13 cellular contexts compared by ENCODE assay signal in genomic region chr20:13736792-13737191, GRCh38. TPM values are rescaled to one million over a fixed set of nuclear protein-coding genes. Genes with fewer than 3 reads are reported as not detected.
DNase-seq lines count a peak whose midpoint lies in the region; ATAC-seq and TF ChIP-seq lines count a peak whose summit lies in the region.
"Had no signal": no experiment of that assay in that cellular context is flagged by ENCODE, and none has a peak within 500 bp of the region (broad histone marks: within the 10 kb centered on the region; RNA-seq: fewer than 3 reads in every experiment).

No MANE protein-coding gene starts in this region.

- DNase-seq in IMR-90: peak; percentile 81
- DNase-seq in fibroblast of mammary gland (ENCODE audit: low read depth): peak; percentile 87
- no peak for DNase-seq in uterus
- DNase-seq in GF-D8 (lab: John Stamatoyannopoulos, UW): no peak
- no peak for DNase-seq in kidney glomerular epithelial cell (lab: John Stamatoyannopoulos, UW)
- DNase-seq in NCI-H526 (lab: John Stamatoyannopoulos, UW): no peak
- DNase-seq: activated naive CD8-positive, alpha-beta T cell treated with anti-CD3 and anti-CD28 coated beads for 36 hours; MG63; midbrain; substantia nigra; WERI-Rb-1 had no signal

- peak; percentile 79 for ATAC-seq in IMR-90 (ENCODE audit: low read depth)

- no TSS peak for BruUV-seq in IMR-90 (replicated peaks; lab: Mats Ljungman, UMichigan)

- no peak overlapping the region for H4K91ac ChIP-seq in IMR-90 (ENCODE audit: insufficient read depth, low read depth, low read length)

- dilution Hi-C loops in IMR-90 (cut with HindIII; ENCODE audit: low sequenced_read_pairs, unreplicated experiment): no loop called here

- H3K27me3 ChIP-seq in IMR-90 (ENCODE audit: control insufficient read depth, insufficient read depth, low read length) (no peaks in the 10 kb centered on the region), muscle layer of duodenum (ENCODE audit: low read depth, low read length) (no peaks in the 10 kb centered on the region), uterus (no peaks in the 10 kb centered on the region)
- H3K27me3 ChIP-seq: MG63, SJSA1 had no signal

- H2BK20ac ChIP-seq in IMR-90 (ENCODE audit: low read depth, low read length): no peak overlapping the region

- no peak overlapping the region for H4K5ac ChIP-seq in IMR-90 (ENCODE audit: low read depth, low read length)

- CTCF ChIA-PET in IMR-90 (lab: Yijun Ruan, JAX): no interaction called here

- no CpG with 5 or more reads among the region's 1 CpG for WGBS in IMR-90 (ENCODE audit: extremely low coverage in 2 of 2, insufficient read length in 1 of 2), 2 experiments

- no peak overlapping the region for H3K4me2 ChIP-seq in IMR-90 (ENCODE audit: low read depth, low read length)

- H2AK9ac ChIP-seq in IMR-90 (replicated peaks; ENCODE audit: low read depth, low read length, poor library complexity): no peak overlapping the region

- H3K4ac ChIP-seq in IMR-90 (ENCODE audit: low read depth, low read length): no peak overlapping the region

- H3K79me1 ChIP-seq in IMR-90 (ENCODE audit: low read depth in 1 of 2, low read length in 2 of 2): peaks cover 0 to 1% of the 10 kb centered on the region in 2 experiments; a peak in 2 of 4 replicates

- H3K36me3 ChIP-seq in IMR-90 (ENCODE audit: control insufficient read depth, insufficient read depth, low read length) (peaks cover 15% of the 10 kb centered on the region), muscle layer of duodenum (ENCODE audit: control insufficient read depth in 1 of 2, insufficient read depth in 2 of 2, low read length in 2 of 2) (peaks cover 10 to 34% of the 10 kb centered on the region in 2 donors), uterus (no peaks in the 10 kb centered on the region)

- no peak overlapping the region for H3K9ac ChIP-seq in IMR-90 (ENCODE audit: low read depth, low read length)

- 0 out of 2 replicates have a peak, but pooled peaks cover 3% of the 10 kb centered on the region for H3K9me1 ChIP-seq in IMR-90 (ENCODE audit: insufficient read depth, low read length)

- no peak overlapping the region for H3K56ac ChIP-seq in IMR-90 (ENCODE audit: extremely low read depth, insufficient read depth, low read length)

- no peak overlapping the region for H2AK5ac ChIP-seq in IMR-90 (ENCODE audit: low read depth, low read length)

- no peak overlapping the region for H2AFZ ChIP-seq in IMR-90 (replicated peaks; ENCODE audit: low read length, poor library complexity)

- H3K18ac ChIP-seq in IMR-90 (ENCODE audit: low read depth, low read length): no peak overlapping the region

- H3K4me1 ChIP-seq in IMR-90 (ENCODE audit: control insufficient read depth, insufficient read depth, low read length) (peaks cover 3% of the 10 kb centered on the region; the same call in 1 of the 2 replicates), muscle layer of duodenum (ENCODE audit: control insufficient read depth in 1 of 2, insufficient read depth in 2 of 2, low read length in 2 of 2) (peaks cover 5 to 7% of the 10 kb centered on the region in 2 donors), uterus (no peaks in the 10 kb centered on the region)

- POLR2A ChIA-PET in IMR-90 (lab: Charles Lee; ENCODE audit: unreplicated experiment): no interaction called here

- TF ChIP-seq RAD21 in IMR-90 (IDR thresholded peaks at IDR 0.05; ENCODE audit: low read length): no peak

- H3K14ac ChIP-seq in IMR-90 (replicated peaks; ENCODE audit: low read depth, low read length): no peak overlapping the region

- H3K9me3 ChIP-seq in IMR-90 (ENCODE audit: control insufficient read depth, insufficient read depth, low read length) (peaks cover 3% of the 10 kb centered on the region; the same call in 1 of the 2 replicates), muscle layer of duodenum (ENCODE audit: control insufficient read depth in 1 of 2, low read length in 2 of 2) (peaks cover 0 to 9% of the 10 kb centered on the region in 2 donors), uterus (no peaks in the 10 kb centered on the region)

- no peak overlapping the region for H2BK15ac ChIP-seq in IMR-90 (ENCODE audit: low read depth, low read length)

- H3K27ac ChIP-seq in IMR-90 (ENCODE audit: insufficient read depth, low read length) (no peak overlapping the region), muscle layer of duodenum (ENCODE audit: low read length) (peak overlapping the region; percentile 52), uterus (peak overlapping the region; percentile 66 to 93)
- H3K27ac ChIP-seq: SJSA1, WERI-Rb-1 had no signal

- no peak overlapping the region for H2BK120ac ChIP-seq in IMR-90 (ENCODE audit: low read depth, low read length)

- intact Hi-C loops in IMR-90 (cut with micrococcal nuclease): no loop called here
- intact Hi-C loops in uterus (cut with DNase I; ENCODE audit: low total_unique reads): no loop called here

- H3K4me3 ChIP-seq in IMR-90 (ENCODE audit: insufficient read depth, low read depth, low read length) (no peak overlapping the region), fibroblast of mammary gland (ENCODE audit: control insufficient read depth, low read depth, low read length) (no peak overlapping the region), muscle layer of duodenum (ENCODE audit: low read depth in 1 of 2, low read length in 2 of 2) (no peak overlapping the region), uterus (no peak overlapping the region)
- H3K4me3 ChIP-seq: MG63, SJSA1 had no signal

- no peak overlapping the region for H3K23ac ChIP-seq in IMR-90 (ENCODE audit: low read depth, low read length)

- no peak overlapping the region for H4K8ac ChIP-seq in IMR-90 (ENCODE audit: low read depth in 2 of 2, low read length in 2 of 2)

- no peaks in the 10 kb centered on the region for H4K20me1 ChIP-seq in IMR-90 (ENCODE audit: insufficient read depth, low read length)

- H2BK5ac ChIP-seq in IMR-90 (ENCODE audit: low read depth, low read length, poor library complexity, severe bottlenecking): peak overlapping the region; percentile 34

- TF ChIP-seq CTCF in IMR-90 (conservative IDR thresholded peaks at IDR 0.05; ENCODE audit: low read depth, low read length) (no peak), fibroblast of mammary gland (conservative IDR thresholded peaks at IDR 0.05; ENCODE audit: control insufficient read depth, insufficient read depth, low read depth, low read length) (no peak), uterus (IDR thresholded peaks at IDR 0.05) (no peak)

- in situ Hi-C loops in IMR-90 (cut with MboI; ENCODE audit: low sequenced_read_pairs): no loop called here

- TF ChIP-seq POLR2A in IMR-90 (IDR thresholded peaks at IDR 0.05; ENCODE audit: low read depth, low read length): no peak
- TF ChIP-seq POLR2A in uterus (IDR thresholded peaks at IDR 0.05): no peak

TF ChIP-seq in IMR-90, 13 proteins besides CTCF, POLR2A, EP300 and RAD21:
- no peak for TF ChIP-seq RCOR1 (IDR thresholded peaks at IDR 0.05; ENCODE audit: insufficient replicate concordance, low read length)
- peak; percentile 56; the same call in 1 of the 2 replicates for TF ChIP-seq CEBPB (IDR thresholded peaks at IDR 0.05; ENCODE audit: low read depth, low read length)

RNA-seq across cellular contexts. Expression of gene ESF1, which starts 47.9 kb away (rescaled TPM):
- total RNA-seq in IMR-90 (2012; rRNA removed) (2.7 and 5.3 TPM in 2 replicates), uterus (10 to 100 TPM in 2 of 4 donors, 1 to 10 TPM in 2; 3.1 to 18.0 (median 13.2) TPM)
- 2.1 and 2.6 TPM in 2 replicates for polyA plus RNA-seq in IMR-90 (2012; rRNA removed)
- 0.09 and 0.14 TPM in 2 replicates for polyA plus RNA-seq in IMR-90 (2012; cell fraction: cytosol; rRNA removed)
- 0.09 and 0.94 TPM in 2 replicates for polyA plus RNA-seq in IMR-90 (2012; cell fraction: nucleus; rRNA removed; ENCODE audit: low replicate concordance)

RNA-seq across cellular contexts. Expression of gene NDUFAF5, which starts 48.0 kb away (rescaled TPM):
- total RNA-seq in IMR-90 (2012; rRNA removed): 6.8 and 22.8 TPM in 2 replicates
- 11.9 and 12.3 TPM in 2 replicates for polyA plus RNA-seq in IMR-90 (2012; rRNA removed)
- 2.0 and 3.3 TPM in 2 replicates for polyA plus RNA-seq in IMR-90 (2012; cell fraction: cytosol; rRNA removed)
- polyA plus RNA-seq in IMR-90 (2012; cell fraction: nucleus; rRNA removed; ENCODE audit: low replicate concordance): 2.2 and 28.3 TPM in 2 replicates
- total RNA-seq in uterus: 10 to 100 TPM in 3 of 4 donors, 1 to 10 TPM in 1; 8.2 to 38.0 (median 24.3) TPM

Comparison
In these comparisons a context has a peak if more than half of its experiments do, and no peak if none do; other contexts are left out.
1. DNase-seq: peak in IMR-90 (single experiment) and fibroblast of mammary gland (single experiment); none in uterus (0 of 2), GF-D8 (single experiment), kidney glomerular epithelial cell (single experiment) and NCI-H526 (0 of 2).